35 cellular contexts compared by ENCODE assay signal in genomic region chr3:63745757-63746156, GRCh38.
A peak's percentile ranks its signal among the peaks of the same experiment; 100 is the strongest.
DNase-seq lines count a peak whose midpoint lies in the region; ATAC-seq, FAIRE-seq and TF ChIP-seq lines count a peak whose summit lies in the region.
"Had no signal": no experiment of that assay in that cellular context is flagged by ENCODE, and none has a peak within 500 bp of the region (broad histone marks: within the 10 kb centered on the region; RNA-seq: fewer than 3 reads in every experiment).

No MANE protein-coding gene starts in this region.

- CTCF ChIA-PET in GM12878 (lab: Yijun Ruan, JAX), result no interaction called here
- CTCF ChIA-PET in K562 (lab: Yijun Ruan, JAX; ENCODE audit: low intra/inter-chr PET ratio), result no interaction called here

- in situ Hi-C loops in GM12878 (cut with MboI), result no loop called here
- in situ Hi-C loops in K562 (cut with MboI), result no loop called here

- TF ChIP-seq EP300 in GM12878 (IDR thresholded peaks at IDR 0.05; ENCODE audit: borderline replicate concordance in 1 of 2, control insufficient read depth in 1 of 2, low read depth in 2 of 2, low read length in 2 of 2) (no peak), K562 (IDR thresholded peaks at IDR 0.05; ENCODE audit: low read length) (no peak), neural cell (conservative IDR thresholded peaks at IDR 0.05; ENCODE audit: poor library complexity, severe bottlenecking) (no peak)

- 21% methylated on average over 2 of the region's 2 CpGs for WGBS in GM12878 (ENCODE audit: insufficient coverage, insufficient replicate concordance, low lambda C conversion rate, missing lambda C conversion rate)
- 0% methylated on average over 2 of the region's 2 CpGs for WGBS in K562 (ENCODE audit: insufficient coverage, low coverage, missing lambda C conversion rate)

- H3K9me2 ChIP-seq in neural cell (ENCODE audit: insufficient read depth, low read length), result no peaks in the 10 kb centered on the region

- FAIRE-seq in GM12878 (lab: Jason Lieb, UNC), result no peak
- FAIRE-seq in K562 (lab: Jason Lieb, UNC), result no peak
- FAIRE-seq: A204.1, A549, D721Med had no signal

- H4K20me1 ChIP-seq in GM12878 (ENCODE audit: control insufficient read depth, insufficient read depth) (no peaks in the 10 kb centered on the region), K562 (replicated peaks; ENCODE audit: control insufficient read depth, insufficient read depth, low read length) (no peaks in the 10 kb centered on the region), neural cell (ENCODE audit: insufficient read depth) (no peaks in the 10 kb centered on the region)
- H4K20me1 ChIP-seq: BLaER1; BLaER1 treated with 17β-estradiol and CSF1 and Interleukin-3, amounts not matched to agents 10 nM and 100 nM had no signal

- H3K36me3 ChIP-seq in GM12878 (ENCODE audit: control insufficient read depth in 2 of 2, insufficient read depth in 2 of 2, low read length in 1 of 2), result no peaks in the 10 kb centered on the region
- H3K36me3 ChIP-seq in K562 (ENCODE audit: control insufficient read depth, insufficient read depth, low read length), result no peaks in the 10 kb centered on the region
- H3K36me3 ChIP-seq in neural cell (ENCODE audit: insufficient read depth, low read length), result no peaks in the 10 kb centered on the region
- H3K36me3 ChIP-seq: BE2C; BLaER1; BLaER1 treated with 17β-estradiol and CSF1 and Interleukin-3, amounts not matched to agents 10 nM and 100 nM had no signal

- H3K9me1 ChIP-seq in K562 (ENCODE audit: control insufficient read depth, insufficient read depth, low read length), result no peaks in the 10 kb centered on the region

- RAD21 ChIA-PET in GM12878 (lab: Charles Lee; ENCODE audit: unreplicated experiment), result no interaction called here

- no peak for TF ChIP-seq RAD21 in GM12878 (IDR thresholded peaks at IDR 0.05; ENCODE audit: insufficient read depth, low read depth, low read length)
- no peak for TF ChIP-seq RAD21 in K562 (CRISPR knock-in tag; conservative IDR thresholded peaks at IDR 0.05 in 1 of 2, IDR thresholded peaks at IDR 0.05 in 1 of 2)
- TF ChIP-seq RAD21 in neural cell (conservative IDR thresholded peaks at IDR 0.05), result no peak

- no peaks in the 10 kb centered on the region for H3K36me3 Mint-ChIP-seq in activated CD4-positive, alpha-beta T cell treated with anti-CD3 and anti-CD28 coated beads, Interleukin-2, amount 10 ng/mL, durations not matched to agents 24 days and 14 days (ENCODE audit: low read depth)
- H3K36me3 Mint-ChIP-seq: CD14-positive monocyte; CD4-positive, alpha-beta memory T cell; CD4-positive, CD25-positive, alpha-beta regulatory T cell; CD8-positive, alpha-beta T cell had no signal

- H3K4me3 ChIP-seq in GM12878 (no peak overlapping the region), K562 (no peak overlapping the region), neural cell (ENCODE audit: low read length) (no peak overlapping the region)
- H3K4me3 ChIP-seq: A549; BLaER1; BLaER1 treated with 17β-estradiol and CSF1 and Interleukin-3, amounts not matched to agents 10 nM and 100 nM had no signal

- DNase-seq in GM12878 (ENCODE audit: low read depth, low spot score) (no peak), K562 (ENCODE audit: extremely low read depth in 1 of 4, low spot score in 3 of 4) (no peak), islet precursor cell (no peak)
- DNase-seq in stimulated activated CD4-positive, alpha-beta T cell treated with anti-CD3 and anti-CD28 coated beads, Interleukin-2, amount 100 ng/mL, for 24 hours, result no peak
- no peak for DNase-seq in activated CD4-positive, alpha-beta T cell treated with anti-CD3 and anti-CD28 coated beads, Interleukin-2, amount 10 ng/mL, durations not matched to agents 24 days and 14 days
- DNase-seq: 8988T; ACHN; AML-193; BE2C; C1 segment of cervical spinal cord; Caco-2; Calu3; CD4-positive, alpha-beta memory T cell; CD4-positive, alpha-beta T cell; CD4-positive, CD25-positive, alpha-beta regulatory T cell; CD8-positive, alpha-beta memory T cell; CD8-positive, alpha-beta T cell; COR-L47; DMS 273 treated with DMSO at 0.1 percent for 48 hours; DMS153; DMS53; DMS79; DMS79 treated with DMSO at 0.1 percent for 48 hours; DND-41; EL had no signal

- no peaks in the 10 kb centered on the region for H3F3A ChIP-seq in neural cell (ENCODE audit: insufficient read depth, low read length, poor library complexity, severe bottlenecking)

- H3K27me3 Mint-ChIP-seq in activated CD4-positive, alpha-beta T cell treated with anti-CD3 and anti-CD28 coated beads, Interleukin-2, amount 10 ng/mL, durations not matched to agents 24 days and 14 days, result no peaks in the 10 kb centered on the region
- H3K27me3 Mint-ChIP-seq: B cell; CD4-positive, alpha-beta T cell; CD4-positive, CD25-positive, alpha-beta regulatory T cell; CD8-positive, alpha-beta memory T cell had no signal

- no peaks in the 10 kb centered on the region for H3K4me1 Mint-ChIP-seq in activated CD4-positive, alpha-beta T cell treated with anti-CD3 and anti-CD28 coated beads, Interleukin-2, amount 10 ng/mL, durations not matched to agents 24 days and 14 days
- H3K4me1 Mint-ChIP-seq: B cell; CD14-positive monocyte; CD4-positive, alpha-beta memory T cell; CD4-positive, CD25-positive, alpha-beta regulatory T cell; CD8-positive, alpha-beta memory T cell had no signal

- ATAC-seq in GM12878 (no peak), K562 (no peak)
- ATAC-seq: A549; CD8-positive, alpha-beta T cell had no signal

- no peak overlapping the region for H3K4me3 Mint-ChIP-seq in activated CD4-positive, alpha-beta T cell treated with anti-CD3 and anti-CD28 coated beads, Interleukin-2, amount 10 ng/mL, durations not matched to agents 24 days and 14 days
- H3K4me3 Mint-ChIP-seq: B cell; CD14-positive monocyte; CD4-positive, alpha-beta memory T cell; CD4-positive, alpha-beta T cell; CD4-positive, CD25-positive, alpha-beta regulatory T cell; CD8-positive, alpha-beta memory T cell; CD8-positive, alpha-beta T cell had no signal

- TF ChIP-seq POLR2A in GM12878 (IDR thresholded peaks at IDR 0.05; ENCODE audit: low read depth, low read length), result no peak
- no peak for TF ChIP-seq POLR2A in K562 (conservative IDR thresholded peaks at IDR 0.05)

- H3K9me3 ChIP-seq in GM12878 (replicated peaks; ENCODE audit: control insufficient read depth, insufficient read depth, low read length) (no peaks in the 10 kb centered on the region), K562 (replicated peaks; ENCODE audit: control insufficient read depth, insufficient read depth, low read depth, low read length) (no peaks in the 10 kb centered on the region), neural cell (ENCODE audit: low read length) (no peaks in the 10 kb centered on the region)
- H3K9me3 ChIP-seq: A549, BE2C, BLaER1, Caco-2 had no signal

- H3K9me3 Mint-ChIP-seq in activated CD4-positive, alpha-beta T cell treated with anti-CD3 and anti-CD28 coated beads, Interleukin-2, amount 10 ng/mL, durations not matched to agents 24 days and 14 days, result no peaks in the 10 kb centered on the region

- no peak overlapping the region for H2AFZ ChIP-seq in GM12878 (ENCODE audit: control insufficient read depth, low read depth, low read length)
- H2AFZ ChIP-seq in K562 (ENCODE audit: low read depth, low read length), result no peak overlapping the region
- no peak overlapping the region for H2AFZ ChIP-seq in neural cell (ENCODE audit: low read depth, low read length)

- no peak overlapping the region for H3K27ac ChIP-seq in GM12878 (ENCODE audit: control insufficient read depth, insufficient read depth)
- no peak overlapping the region for H3K27ac ChIP-seq in K562 (ENCODE audit: extremely low read depth, low read depth, low read length)
- H3K27ac ChIP-seq in neural cell (ENCODE audit: low read length), result peak overlapping the region; percentile 60
- H3K27ac ChIP-seq: 22Rv1; A549; BLaER1; BLaER1 treated with 17β-estradiol and CSF1 and Interleukin-3, amounts not matched to agents 10 nM and 100 nM; C4-2B had no signal

- H3K79me2 ChIP-seq in GM12878 (ENCODE audit: control insufficient read depth, insufficient read depth, low read length), result no peaks in the 10 kb centered on the region
- no peaks in the 10 kb centered on the region for H3K79me2 ChIP-seq in K562 (ENCODE audit: control insufficient read depth, insufficient read depth, low read length)
- H3K79me2 ChIP-seq in neural cell (replicated peaks; ENCODE audit: insufficient read depth, low read length), result no peaks in the 10 kb centered on the region

- no peak overlapping the region for H3K27ac Mint-ChIP-seq in activated CD4-positive, alpha-beta T cell treated with anti-CD3 and anti-CD28 coated beads, Interleukin-2, amount 10 ng/mL, durations not matched to agents 24 days and 14 days
- H3K27ac Mint-ChIP-seq: B cell; CD14-positive monocyte; CD4-positive, alpha-beta memory T cell; CD4-positive, alpha-beta T cell; CD4-positive, CD25-positive, alpha-beta regulatory T cell; CD8-positive, alpha-beta memory T cell; CD8-positive, alpha-beta T cell had no signal

- no peak overlapping the region for H3K9ac ChIP-seq in GM12878 (ENCODE audit: control insufficient read depth, insufficient read depth, low read length)
- no peak overlapping the region for H3K9ac ChIP-seq in K562 (ENCODE audit: insufficient read depth in 1 of 2, low read depth in 2 of 2, low read length in 2 of 2)
- no peak overlapping the region for H3K9ac ChIP-seq in neural cell (ENCODE audit: low read length)
- H3K9ac ChIP-seq: BLaER1; BLaER1 treated with 17β-estradiol and CSF1 and Interleukin-3, amounts not matched to agents 10 nM and 100 nM had no signal

- H3K4me2 ChIP-seq in GM12878 (ENCODE audit: control insufficient read depth, insufficient read depth) (no peak overlapping the region), K562 (ENCODE audit: insufficient read depth, low read length) (no peak overlapping the region), neural cell (ENCODE audit: low read length) (peak overlapping the region; percentile 4)
- H3K4me2 ChIP-seq: A549; BLaER1; BLaER1 treated with 17β-estradiol and CSF1 and Interleukin-3, amounts not matched to agents 10 nM and 100 nM had no signal

- SMC1A ChIA-PET in GM12878 (lab: Charles Lee; ENCODE audit: uncharacterized antibody, unreplicated experiment), result no interaction called here

- BruUV-seq in GM12878 (replicated peaks; lab: Mats Ljungman, UMichigan) (no TSS peak), K562 (replicated peaks; lab: Mats Ljungman, UMichigan) (no TSS peak)

- TF ChIP-seq CTCF in GM12878 (IDR thresholded peaks at IDR 0.05 in 2 of 3, conservative IDR thresholded peaks at IDR 0.05 in 1 of 3; ENCODE audit: control insufficient read depth in 2 of 3, extremely low read depth in 1 of 3, insufficient read depth in 1 of 3, low read depth in 3 of 3, low read length in 3 of 3) (no peak), K562 (IDR thresholded peaks at IDR 0.05 in 2 of 3, conservative IDR thresholded peaks at IDR 0.05 in 1 of 3; ENCODE audit: insufficient read depth in 2 of 3, low read depth in 1 of 3, low read length in 3 of 3) (no peak), neural cell (IDR thresholded peaks at IDR 0.05; ENCODE audit: poor library complexity, severe bottlenecking) (no peak)

- H3K27me3 ChIP-seq in GM12878 (replicated peaks in 1 of 2; ENCODE audit: control insufficient read depth in 2 of 2, insufficient read depth in 2 of 2, low read length in 1 of 2) (no peaks in the 10 kb centered on the region), K562 (ENCODE audit: control insufficient read depth in 2 of 2, insufficient read depth in 2 of 2, low read length in 2 of 2) (no peaks in the 10 kb centered on the region), neural cell (ENCODE audit: insufficient read depth, low read depth, low read length) (no peaks in the 10 kb centered on the region)
- H3K27me3 ChIP-seq: BLaER1; BLaER1 treated with 17β-estradiol and CSF1 and Interleukin-3, amounts not matched to agents 10 nM and 100 nM had no signal

- intact Hi-C loops in GM12878 (cut with micrococcal nuclease; ENCODE audit: unreplicated experiment) (no loop called here), K562 (cut with micrococcal nuclease) (no loop called here)
- intact Hi-C loops in activated CD4-positive, alpha-beta T cell treated with anti-CD3 and anti-CD28 coated beads, Interleukin-2, amount 10 ng/mL, durations not matched to agents 24 days and 14 days (cut with micrococcal nuclease), result no loop called here

- POLR2A ChIA-PET in GM12878 (lab: Charles Lee) (no interaction called here), K562 (lab: Yijun Ruan, JAX) (no interaction called here)

- no peaks in the 10 kb centered on the region for H3K4me1 ChIP-seq in GM12878 (ENCODE audit: control insufficient read depth, insufficient read depth, low read length)
- no peaks in the 10 kb centered on the region for H3K4me1 ChIP-seq in K562 (replicated peaks in 1 of 2; ENCODE audit: control insufficient read depth in 2 of 2, insufficient read depth in 2 of 2, low read length in 2 of 2)
- H3K4me1 ChIP-seq: A549; BE2C; BLaER1; BLaER1 treated with 17β-estradiol and CSF1 and Interleukin-3, amounts not matched to agents 10 nM and 100 nM; Caco-2 had no signal

Comparison
In these comparisons a context has a peak if more than half of its experiments do, and no peak if none do; other contexts are left out.
1. Of the 99 proteins assayed by ChIP-seq in both K562 and GM12878: peak only in K562: none; only in GM12878: NFXL1; in both: none; in neither: 96; mixed calls (peak in some experiments, not most) for 2.